Comparison of ENCODE assay signal across 6 cellular contexts in the genomic region with DNA sequence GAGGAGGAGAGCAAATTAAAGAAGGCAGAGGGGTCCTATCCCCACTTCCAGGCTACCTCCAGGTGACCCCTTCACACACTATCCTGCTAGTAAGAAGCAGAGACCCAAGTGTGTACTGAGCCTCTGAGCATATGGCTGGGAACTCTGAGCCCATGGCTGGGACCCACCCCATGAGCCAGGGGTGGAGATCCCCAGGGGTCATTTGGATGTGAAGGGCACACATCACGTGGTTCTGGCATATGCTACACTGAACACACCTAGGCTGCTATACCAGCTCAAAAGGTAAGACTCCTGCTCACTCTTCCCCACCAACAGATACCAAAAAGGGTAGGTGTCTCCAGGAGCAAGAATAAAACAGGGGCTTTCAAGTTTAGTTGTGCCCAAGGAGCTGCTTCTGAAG.
"Had no signal": no experiment of that assay in that cellular context is flagged by ENCODE, and none has a peak within 500 bp of the region (broad histone marks: within the 10 kb centered on the region; RNA-seq: fewer than 3 reads in every experiment).

No MANE protein-coding gene starts in this region.

- DNase-seq: H9, HCEC 1CT, IMR-90 had no signal

- H3K27ac Mint-ChIP-seq: GM23338, H9 had no signal

- ATAC-seq: GM23338, K562 had no signal

- H3K4me1 Mint-ChIP-seq: GM23338, H9 had no signal

- H3K4me3 Mint-ChIP-seq: GM23338, H9 had no signal

- H3K27ac ChIP-seq: HL-60 had no signal

- H3K4me3 ChIP-seq: GM23338, K562 had no signal
